In genomic region chr4:76690091-76690905, GRCh38 we compare ENCODE assay signal across 7 cellular contexts.
DNase-seq lines count a peak whose midpoint lies in the region; ATAC-seq and TF ChIP-seq lines count a peak whose summit lies in the region.

No MANE protein-coding gene starts in this region.

- peak overlapping the region; percentile 85 for H3K4me3 Mint-ChIP-seq in progenitor cell of endocrine pancreas (ENCODE audit: low read depth)

- H3K36me3 Mint-ChIP-seq in progenitor cell of endocrine pancreas (ENCODE audit: insufficient read depth) = no peaks in the 10 kb centered on the region

- H3K27me3 Mint-ChIP-seq in progenitor cell of endocrine pancreas = no peaks in the 10 kb centered on the region

- H3K9me3 Mint-ChIP-seq in progenitor cell of endocrine pancreas (ENCODE audit: low read depth) = no peaks in the 10 kb centered on the region

- H3K27me3 ChIP-seq in NT2/D1 (ENCODE audit: insufficient read depth, insufficient read length) (peaks cover 10% of the 10 kb centered on the region), esophagus muscularis mucosa (no peaks in the 10 kb centered on the region)

- H3K27ac ChIP-seq in esophagus muscularis mucosa (replicated peaks in 1 of 4) = peak overlapping the region; percentile 85 to 89 (median 87)

- no peak for DNase-seq in NT2/D1 (ENCODE audit: low read depth, low spot score)
- DNase-seq in esophagus muscularis mucosa (ENCODE audit: extremely low spot score) = no peak
- no peak for DNase-seq in progenitor cell of endocrine pancreas (ENCODE audit: low spot score, unreplicated experiment)
- DNase-seq in NCI-H2196 treated with DMSO at 0.1 percent for 48 hours (lab: John Stamatoyannopoulos, UW; ENCODE audit: unreplicated experiment) = no peak

- H3K9me3 ChIP-seq in NT2/D1 (ENCODE audit: insufficient read depth, low read length) (no peaks in the 10 kb centered on the region), esophagus muscularis mucosa (no peaks in the 10 kb centered on the region)

- H3K27ac Mint-ChIP-seq in progenitor cell of endocrine pancreas = peak overlapping the region; percentile 92

- TF ChIP-seq CTCF in esophagus muscularis mucosa (IDR thresholded peaks at IDR 0.05) (no peak), progenitor cell of endocrine pancreas (IDR thresholded peaks at IDR 0.05; ENCODE audit: unreplicated experiment) (no peak)

- H3K36me3 ChIP-seq in NT2/D1 (ENCODE audit: insufficient read depth, insufficient read length, low read length) = no peaks in the 10 kb centered on the region
- no peaks in the 10 kb centered on the region for H3K36me3 ChIP-seq in esophagus muscularis mucosa

- peak overlapping the region; percentile 67 for H3K4me3 ChIP-seq in GM08714 (ENCODE audit: low read length)
- H3K4me3 ChIP-seq in NT2/D1 (ENCODE audit: insufficient read length, low read depth) = peak overlapping the region; percentile 67
- H3K4me3 ChIP-seq in esophagus muscularis mucosa = peak overlapping the region; percentile 63 to 81 (median 71)

- ATAC-seq in HG02759 (IDR thresholded peaks at IDR 0.05; ENCODE audit: unreplicated experiment) = no peak
- no peak for ATAC-seq in GM18502 (IDR thresholded peaks at IDR 0.05; ENCODE audit: poor library complexity, unreplicated experiment)

- TF ChIP-seq EP300 in esophagus muscularis mucosa (IDR thresholded peaks at IDR 0.05) = no peak

- H3K4me1 Mint-ChIP-seq in progenitor cell of endocrine pancreas (ENCODE audit: low read depth) = peaks cover 60% of the 10 kb centered on the region

- no peak for TF ChIP-seq POLR2A in esophagus muscularis mucosa (IDR thresholded peaks at IDR 0.05; ENCODE audit: low read depth)

- intact Hi-C loops in esophagus muscularis mucosa (cut with DNase I) = loop anchor here (5.0 kb wide), 1 partner anchor 62 kb away; no protein-coding TSS in a partner anchor

- 10% methylated on average over 12 of the region's 12 CpGs for WGBS in esophagus muscularis mucosa

- H3K4me1 ChIP-seq in NT2/D1 (ENCODE audit: insufficient read depth, insufficient read length) (no peaks in the 10 kb centered on the region), esophagus muscularis mucosa (peaks cover 31 to 74% (median 70%) of the 10 kb centered on the region in 4 donors)

- H3K9ac ChIP-seq in NT2/D1 (ENCODE audit: insufficient read length, low read depth) = peak overlapping the region; percentile 77
